18 cellular contexts compared by ENCODE assay signal in the genomic region with DNA sequence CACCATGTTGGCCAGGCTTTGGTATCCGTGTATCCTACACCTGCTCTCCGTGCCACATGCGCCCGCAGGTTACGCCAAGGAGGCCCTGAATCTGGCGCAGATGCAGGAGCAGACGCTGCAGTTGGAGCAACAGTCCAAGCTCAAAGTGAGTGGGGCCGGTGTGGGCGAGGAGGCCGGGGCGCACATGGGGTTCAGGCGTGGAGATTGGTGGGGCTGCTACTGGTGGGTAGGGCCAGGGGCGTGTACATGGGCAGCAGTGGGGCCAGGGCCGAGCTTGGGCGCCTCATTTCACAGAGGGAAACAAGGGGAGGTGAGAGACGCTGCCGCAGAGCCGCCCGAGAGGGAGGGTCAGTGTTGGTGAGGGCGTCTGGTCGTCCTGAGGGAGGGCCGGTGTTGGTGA. TPM values are rescaled to one million over a fixed set of nuclear protein-coding genes. Genes with fewer than 3 reads are reported as not detected.
DNase-seq lines count a peak whose midpoint lies in the region; ATAC-seq and TF ChIP-seq lines count a peak whose summit lies in the region.
"Had no signal": no experiment of that assay in that cellular context is flagged by ENCODE, and none has a peak within 500 bp of the region (broad histone marks: within the 10 kb centered on the region; RNA-seq: fewer than 3 reads in every experiment).

No MANE protein-coding gene starts in this region.

- no peak overlapping the region for H4K91ac ChIP-seq in mesenchymal stem cell (ENCODE audit: low read length)

- TF ChIP-seq CTCF in osteoblast (IDR thresholded peaks at IDR 0.05; ENCODE audit: extremely low read depth, low read depth, low read length), result no peak

- H3K36me3 ChIP-seq in BLaER1, result peaks cover 54% of the 10 kb centered on the region
- H3K36me3 ChIP-seq in BLaER1 treated with 17β-estradiol and CSF1 and Interleukin-3, amounts not matched to agents 10 nM and 100 nM, result peaks cover 36 to 63% (median 52%) of the 10 kb centered on the region in 11 experiments
- peaks cover 28 to 58% of the 10 kb centered on the region in 2 experiments for H3K36me3 ChIP-seq in mesenchymal stem cell (ENCODE audit: control insufficient read depth in 1 of 2, insufficient read depth in 2 of 2, low read depth in 1 of 2, low read length in 2 of 2)
- peaks cover 16% of the 10 kb centered on the region for H3K36me3 ChIP-seq in osteoblast (ENCODE audit: insufficient read depth, low read length)

- WGBS in mesenchymal stem cell, result 95% methylated on average over 17 of the region's 22 CpGs

- H3K18ac ChIP-seq in mesenchymal stem cell (ENCODE audit: low read depth in 1 of 2, low read length in 2 of 2), result no peak overlapping the region

- DNase-seq in mesenchymal stem cell (no peak), osteoblast (ENCODE audit: insufficient read length, low spot score, missing footprints) (peak; percentile 22), OCI-M1 (lab: John Stamatoyannopoulos, UW) (no peak)
- DNase-seq: Calu3, COR-L47, DMS53, DMS79 treated with DMSO at 0.1 percent for 48 hours, GF-D8, GM23248, H7, HCEC 1CT had no signal

- H3K14ac ChIP-seq in mesenchymal stem cell (ENCODE audit: low read length in 2 of 2), result no peak overlapping the region

- H3K79me1 ChIP-seq in mesenchymal stem cell (replicated peaks; ENCODE audit: low read length, poor library complexity, severe bottlenecking), result peaks cover 20% of the 10 kb centered on the region

- H3K4me2 ChIP-seq in BLaER1, result peak overlapping the region; percentile 70
- H3K4me2 ChIP-seq in BLaER1 treated with 17β-estradiol and CSF1 and Interleukin-3, amounts not matched to agents 10 nM and 100 nM, result peak overlapping the region in 6 of 11 experiments; percentile 68 to 83 (median 74); a peak in 10 of 22 replicates
- no peak overlapping the region for H3K4me2 ChIP-seq in mesenchymal stem cell (ENCODE audit: low read length, poor library complexity, severe bottlenecking)
- H3K4me2 ChIP-seq in osteoblast (ENCODE audit: insufficient read depth, low read length), result no peak overlapping the region

- no peak overlapping the region for H2BK15ac ChIP-seq in mesenchymal stem cell (ENCODE audit: low read depth, poor library complexity, severe bottlenecking)

- no peak overlapping the region for H3K4ac ChIP-seq in mesenchymal stem cell (ENCODE audit: low read depth in 1 of 2, low read length in 2 of 2)

- H4K20me1 ChIP-seq in BLaER1, result peaks cover 60% of the 10 kb centered on the region
- H4K20me1 ChIP-seq in BLaER1 treated with 17β-estradiol and CSF1 and Interleukin-3, amounts not matched to agents 10 nM and 100 nM, result peaks cover 0 to 88% (median 73%) of the 10 kb centered on the region in 11 experiments; a peak in 20 of 22 replicates
- peaks cover 25% of the 10 kb centered on the region for H4K20me1 ChIP-seq in osteoblast (ENCODE audit: insufficient read depth, low read length)

- no peak overlapping the region for H3K27ac ChIP-seq in BLaER1
- H3K27ac ChIP-seq in BLaER1 treated with 17β-estradiol and CSF1 and Interleukin-3, amounts not matched to agents 10 nM and 100 nM, result no peak overlapping the region
- no peak overlapping the region for H3K27ac ChIP-seq in mesenchymal stem cell (ENCODE audit: low read length, poor library complexity, severe bottlenecking)
- H3K27ac ChIP-seq in osteoblast (ENCODE audit: low read depth, low read length), result no peak overlapping the region
- H3K27ac ChIP-seq: GM23248 had no signal

- H3K4me1 ChIP-seq in BLaER1 (peaks cover 47% of the 10 kb centered on the region), mesenchymal stem cell (ENCODE audit: control insufficient read depth, insufficient read depth, low read depth, low read length) (peaks cover 13% of the 10 kb centered on the region), osteoblast (ENCODE audit: insufficient read depth, low read length) (peaks cover 5% of the 10 kb centered on the region)
- peaks cover 36 to 48% (median 46%) of the 10 kb centered on the region in 10 experiments for H3K4me1 ChIP-seq in BLaER1 treated with 17β-estradiol and CSF1 and Interleukin-3, amounts not matched to agents 10 nM and 100 nM

- peaks cover 67% of the 10 kb centered on the region for H3K79me2 ChIP-seq in osteoblast (ENCODE audit: insufficient read depth, low read length)

- H2AK5ac ChIP-seq in mesenchymal stem cell (ENCODE audit: low read length, severe bottlenecking), result no peak overlapping the region

- H2BK12ac ChIP-seq in mesenchymal stem cell (ENCODE audit: low read length in 2 of 2), result no peak overlapping the region

- H3K27me3 ChIP-seq in BLaER1 (no peaks in the 10 kb centered on the region), mesenchymal stem cell (ENCODE audit: control insufficient read depth in 1 of 2, insufficient read depth in 1 of 2, low read length in 2 of 2) (no peaks in the 10 kb centered on the region), osteoblast (ENCODE audit: insufficient read depth, low read length) (no peaks in the 10 kb centered on the region)
- H3K27me3 ChIP-seq in BLaER1 treated with 17β-estradiol and CSF1 and Interleukin-3, amounts not matched to agents 10 nM and 100 nM, result no peaks in the 10 kb centered on the region

- no peaks in the 10 kb centered on the region for H3K9me3 ChIP-seq in BLaER1
- no peaks in the 10 kb centered on the region for H3K9me3 ChIP-seq in BLaER1 treated with 17β-estradiol and CSF1 and Interleukin-3, amounts not matched to agents 10 nM and 100 nM (replicated peaks in 1 of 11)
- H3K9me3 ChIP-seq in mesenchymal stem cell (ENCODE audit: control insufficient read depth, low read length), result no peaks in the 10 kb centered on the region
- H3K9me3 ChIP-seq in osteoblast (ENCODE audit: low read depth, low read length), result no peaks in the 10 kb centered on the region

- H2AFZ ChIP-seq in mesenchymal stem cell (ENCODE audit: low read depth, low read length) (no peak overlapping the region), osteoblast (ENCODE audit: low read length) (no peak overlapping the region)
- H2AFZ ChIP-seq: GM23248 had no signal

- H3K9ac ChIP-seq in BLaER1 (no peak overlapping the region), mesenchymal stem cell (ENCODE audit: low read length) (no peak overlapping the region)
- peak overlapping the region in 2 of 11 experiments; percentile 46 to 65; a peak in 3 of 22 replicates for H3K9ac ChIP-seq in BLaER1 treated with 17β-estradiol and CSF1 and Interleukin-3, amounts not matched to agents 10 nM and 100 nM
- H3K9ac ChIP-seq: GM23248 had no signal

- peak overlapping the region; percentile 85 for H4K8ac ChIP-seq in mesenchymal stem cell (ENCODE audit: low read length)

- no peak for ATAC-seq in GM18907 (IDR thresholded peaks at IDR 0.05; ENCODE audit: unreplicated experiment)

- H2BK5ac ChIP-seq in mesenchymal stem cell (ENCODE audit: low read depth, low read length, poor library complexity, severe bottlenecking), result no peak overlapping the region

- H3K4me3 ChIP-seq in BLaER1 (no peak overlapping the region), mesenchymal stem cell (ENCODE audit: insufficient read depth in 1 of 2, low read depth in 1 of 2, low read length in 2 of 2) (no peak overlapping the region), osteoblast (ENCODE audit: insufficient read depth, low read length) (no peak overlapping the region)
- no peak overlapping the region for H3K4me3 ChIP-seq in BLaER1 treated with 17β-estradiol and CSF1 and Interleukin-3, amounts not matched to agents 10 nM and 100 nM
- H3K4me3 ChIP-seq: GM23248 had no signal

- H3K23ac ChIP-seq in mesenchymal stem cell (ENCODE audit: low read length in 2 of 2), result no peak overlapping the region

- H2BK120ac ChIP-seq in mesenchymal stem cell (ENCODE audit: low read depth, low read length), result no peak overlapping the region

RNA-seq across cellular contexts. Expression of gene ATAD3B, which starts 5.6 kb away (rescaled TPM):
- polyA plus RNA-seq in mesenchymal stem cell (2013, experiment 1 of 2), result 13.9 TPM
- 12.7 TPM for polyA plus RNA-seq in mesenchymal stem cell (2013, experiment 2 of 2)
- total RNA-seq in osteoblast, result 10.6 and 14.5 TPM in 2 replicates

RNA-seq across cellular contexts. Expression of gene ATAD3C, which starts 27.7 kb away (rescaled TPM):
- 0.03 TPM for polyA plus RNA-seq in mesenchymal stem cell (2013, experiment 1 of 2)
- polyA plus RNA-seq in mesenchymal stem cell (2013, experiment 2 of 2), result 0.04 TPM
- under 0.01 and 0.59 TPM in 2 replicates for total RNA-seq in osteoblast
- total RNA-seq: A172, GM23248 had no signal

RNA-seq across cellular contexts. Expression of gene ATAD3A, which starts 34.8 kb away (rescaled TPM):
- polyA plus RNA-seq in mesenchymal stem cell (2013, experiment 1 of 2), result 23.0 TPM
- 22.7 TPM for polyA plus RNA-seq in mesenchymal stem cell (2013, experiment 2 of 2)
- 18.6 and 19.9 TPM in 2 replicates for total RNA-seq in osteoblast

RNA-seq across cellular contexts. Expression of gene VWA1, which starts 41.7 kb away (rescaled TPM):
- polyA plus RNA-seq in mesenchymal stem cell (2013, experiment 1 of 2), result 7.3 TPM
- 7.5 TPM for polyA plus RNA-seq in mesenchymal stem cell (2013, experiment 2 of 2)
- total RNA-seq in osteoblast, result 2.4 and 4.3 TPM in 2 replicates
- total RNA-seq: CD4-positive, alpha-beta memory T cell had no signal
- polyA plus RNA-seq: CD4-positive, alpha-beta memory T cell had no signal

RNA-seq across cellular contexts. Expression of gene ANKRD65, which starts 56.1 kb away (rescaled TPM):
- 0.14 TPM for polyA plus RNA-seq in mesenchymal stem cell (2013, experiment 1 of 2)
- polyA plus RNA-seq in mesenchymal stem cell (2013, experiment 2 of 2), result 0.18 TPM
- 1.2 and 1.8 TPM in 2 replicates for total RNA-seq in osteoblast
- total RNA-seq: A172; A673; Calu3; CD4-positive, alpha-beta memory T cell; Daoy; H7 had no signal
- polyA plus RNA-seq: CD4-positive, alpha-beta memory T cell had no signal

Comparison
In these comparisons a context has a peak if more than half of its experiments do, and no peak if none do; other contexts are left out.
1. H3K4me2 ChIP-seq: peak in BLaER1 (single experiment) and BLaER1 treated with 17β-estradiol and CSF1 and Interleukin-3, amounts not matched to agents 10 nM and 100 nM (6 of 11); none in mesenchymal stem cell (single experiment) and osteoblast (single experiment).